15 cellular contexts compared by ENCODE assay signal in genomic region chr7:154931906-154932305, GRCh38.
"Had no signal": no experiment of that assay in that cellular context is flagged by ENCODE, and none has a peak within 500 bp of the region (broad histone marks: within the 10 kb centered on the region; RNA-seq: fewer than 3 reads in every experiment).

No MANE protein-coding gene starts in this region.

- DNase-seq: activated effector memory CD4-positive, alpha-beta T cell treated with Interleukin-2 at 50 U/mL for 16 hours; activated naive CD8-positive, alpha-beta T cell treated with anti-CD3 and anti-CD28 coated beads for 36 hours; activated T-cell treated with anti-CD3 and anti-CD28 coated beads, Interleukin-2, amount 50 U/mL, for 1 hour; body of pancreas; central memory CD4-positive, alpha-beta T cell; cortex of kidney; effector memory CD4-positive, alpha-beta T cell; head of caudate nucleus; left lung; ovary; stimulated activated CD4-positive, alpha-beta T cell treated with anti-CD3 and anti-CD28 coated beads, Interleukin-15, amount 100 ng/mL, for 24 hours; stimulated activated CD4-positive, alpha-beta T cell treated with anti-CD3 and anti-CD28 coated beads, Interleukin-4, amount 100 ng/mL, for 24 hours; stimulated activated naive CD8-positive, alpha-beta T cell treated with anti-CD3 and anti-CD28 coated beads, Interleukin-15, amount 100 ng/mL, for 72 hours; testis had no signal

- H3K9me3 ChIP-seq: body of pancreas, ovary, testis had no signal

- H3K27me3 Mint-ChIP-seq: activated naive CD8-positive, alpha-beta T cell treated with anti-CD3 and anti-CD28 coated beads for 36 hours; stimulated activated naive CD8-positive, alpha-beta T cell treated with anti-CD3 and anti-CD28 coated beads, Interleukin-15, amount 100 ng/mL, for 72 hours had no signal

- H3K4me3 Mint-ChIP-seq: activated naive CD8-positive, alpha-beta T cell treated with anti-CD3 and anti-CD28 coated beads for 36 hours; stimulated activated naive CD8-positive, alpha-beta T cell treated with anti-CD3 and anti-CD28 coated beads, Interleukin-15, amount 100 ng/mL, for 72 hours; T-helper 2 cell treated with Interferon-gamma antibody and Interleukin-4, amounts not matched to agents 5 μg/mL and 100 μg/mL, for 36 hours had no signal

- H3K4me3 ChIP-seq: body of pancreas, left lung, ovary, testis had no signal

- H3K27ac Mint-ChIP-seq: activated naive CD8-positive, alpha-beta T cell treated with anti-CD3 and anti-CD28 coated beads for 36 hours; stimulated activated naive CD8-positive, alpha-beta T cell treated with anti-CD3 and anti-CD28 coated beads, Interleukin-15, amount 100 ng/mL, for 72 hours; T-helper 2 cell treated with Interferon-gamma antibody and Interleukin-4, amounts not matched to agents 5 μg/mL and 100 μg/mL, for 36 hours had no signal

- H3K27me3 ChIP-seq: body of pancreas, left lung, ovary, testis had no signal

- H3K27ac ChIP-seq: body of pancreas, left lung, ovary, testis had no signal

- H3K36me3 ChIP-seq: ovary had no signal
